Comparison of ENCODE assay signal across 9 cellular contexts in the genomic region with DNA sequence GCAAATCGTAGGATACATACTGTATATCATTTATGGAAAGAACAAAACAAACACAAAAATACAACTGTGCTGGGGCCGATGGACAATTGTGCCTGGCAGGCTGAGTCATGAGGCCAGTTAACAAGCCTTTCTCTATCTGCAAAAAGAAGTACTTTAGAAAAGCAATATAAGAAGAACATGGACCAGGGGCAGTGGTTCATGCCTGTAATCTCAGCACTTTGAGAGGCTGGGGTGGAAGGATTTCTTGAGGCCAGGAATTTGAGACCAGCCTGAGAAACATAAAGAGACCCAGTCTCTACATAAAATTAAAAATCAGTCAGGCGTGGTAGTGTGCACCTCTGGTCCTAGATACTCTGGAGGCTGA. TPM values are rescaled to one million over a fixed set of nuclear protein-coding genes. Genes with fewer than 3 reads are reported as not detected.
DNase-seq lines count a peak whose midpoint lies in the region; ATAC-seq and TF ChIP-seq lines count a peak whose summit lies in the region.
"Had no signal": no experiment of that assay in that cellular context is flagged by ENCODE, and none has a peak within 500 bp of the region (broad histone marks: within the 10 kb centered on the region; RNA-seq: fewer than 3 reads in every experiment).

No MANE protein-coding gene starts in this region.

- no peaks in the 10 kb centered on the region for H3K9me2 ChIP-seq in MM.1S (replicated peaks; ENCODE audit: insufficient read depth, low read length)

- no peaks in the 10 kb centered on the region for H4K20me1 ChIP-seq in MM.1S (ENCODE audit: insufficient read depth, low read length)

- H3K4me1 Mint-ChIP-seq in CD8-positive, alpha-beta memory T cell, result peaks cover 60 to 61% (median 61%) of the 10 kb centered on the region in 3 donors

- WGBS in prostate gland, result 42% methylated on average over 3 of the region's 3 CpGs

- H3K4me2 ChIP-seq in MM.1S (ENCODE audit: low read depth, low read length), result no peak overlapping the region

- no peak for DNase-seq in CD8-positive, alpha-beta memory T cell
- no peak for DNase-seq in SJCRH30
- DNase-seq in epithelial cell of prostate (ENCODE audit: low read depth, low spot score), result no peak
- no peak for DNase-seq in prostate gland (ENCODE audit: low spot score)
- DNase-seq in NK-92 (lab: John Stamatoyannopoulos, UW; ENCODE audit: unreplicated experiment), result no peak
- DNase-seq in putamen (ENCODE audit: low spot score), result no peak
- no peak for DNase-seq in MM.1S

- no peak overlapping the region for H3K4me3 ChIP-seq in CD8-positive, alpha-beta memory T cell (ENCODE audit: low read length)
- H3K4me3 ChIP-seq in SJCRH30, result peak overlapping the region; percentile 40
- H3K4me3 ChIP-seq in prostate gland, result peak overlapping the region in 1 of 2 donors; percentile 18
- H3K4me3 ChIP-seq in MM.1S (ENCODE audit: low read length), result no peak overlapping the region

- TF ChIP-seq CTCF in prostate gland (IDR thresholded peaks at IDR 0.05) (no peak), MM.1S (IDR thresholded peaks at IDR 0.05; ENCODE audit: low read length) (no peak)

- intact Hi-C loops in prostate gland (cut with DNase I), result no loop called here

- TF ChIP-seq POLR2A in prostate gland (IDR thresholded peaks at IDR 0.05), result no peak

- H3K36me3 Mint-ChIP-seq in CD8-positive, alpha-beta memory T cell, result no peaks in the 10 kb centered on the region

- no peaks in the 10 kb centered on the region for H3K27me3 ChIP-seq in CD8-positive, alpha-beta memory T cell (ENCODE audit: insufficient read depth, low read length, poor library complexity, severe bottlenecking)
- H3K27me3 ChIP-seq in SJCRH30, result no peaks in the 10 kb centered on the region
- no peaks in the 10 kb centered on the region for H3K27me3 ChIP-seq in prostate gland (replicated peaks; ENCODE audit: insufficient read depth)
- H3K27me3 ChIP-seq in MM.1S (replicated peaks; ENCODE audit: insufficient read depth, low read length), result no peaks in the 10 kb centered on the region

- H3K27me3 Mint-ChIP-seq in CD8-positive, alpha-beta memory T cell, result no peaks in the 10 kb centered on the region

- H3K4me3 Mint-ChIP-seq in CD8-positive, alpha-beta memory T cell, result peak overlapping the region in 3 of 7 donors; percentile 48 to 72 (median 54)

- H3K79me2 ChIP-seq in MM.1S (ENCODE audit: low read length), result no peaks in the 10 kb centered on the region
- H3K79me2 ChIP-seq: parathyroid adenoma had no signal

- ATAC-seq in HG03460 (IDR thresholded peaks at IDR 0.05; ENCODE audit: unreplicated experiment), result no peak

- no peaks in the 10 kb centered on the region for H3F3A ChIP-seq in MM.1S (ENCODE audit: insufficient read depth, low read length)

- no peak overlapping the region for H3K9ac ChIP-seq in MM.1S (ENCODE audit: low read length)
- H3K9ac ChIP-seq: parathyroid adenoma had no signal

- H3K27ac ChIP-seq in CD8-positive, alpha-beta memory T cell (ENCODE audit: low read depth, low read length), result no peak overlapping the region
- H3K27ac ChIP-seq in SJCRH30 (no peak overlapping the region), epithelial cell of prostate (peak overlapping the region; percentile 55), prostate gland (peak overlapping the region; percentile 15 to 53), MM.1S (ENCODE audit: low read length) (no peak overlapping the region)
- H3K27ac ChIP-seq: parathyroid adenoma had no signal

- no peak overlapping the region for H2AFZ ChIP-seq in MM.1S (ENCODE audit: low read length)
- H2AFZ ChIP-seq: parathyroid adenoma had no signal

- peak overlapping the region in 6 of 8 donors; percentile 11 to 83 (median 66) for H3K27ac Mint-ChIP-seq in CD8-positive, alpha-beta memory T cell

- peaks cover 64% of the 10 kb centered on the region for H3K4me1 ChIP-seq in CD8-positive, alpha-beta memory T cell (ENCODE audit: insufficient read depth, low read length)
- H3K4me1 ChIP-seq in SJCRH30 (peaks cover 20% of the 10 kb centered on the region), prostate gland (replicated peaks) (no peaks in the 10 kb centered on the region), MM.1S (ENCODE audit: low read length) (no peaks in the 10 kb centered on the region; the same call in 1 of the 2 replicates)

- H3K36me3 ChIP-seq in CD8-positive, alpha-beta memory T cell (ENCODE audit: insufficient read depth, low read length), result no peaks in the 10 kb centered on the region
- no peaks in the 10 kb centered on the region for H3K36me3 ChIP-seq in SJCRH30
- no peaks in the 10 kb centered on the region for H3K36me3 ChIP-seq in prostate gland
- H3K36me3 ChIP-seq in MM.1S (replicated peaks; ENCODE audit: insufficient read depth, low read length), result no peaks in the 10 kb centered on the region

- CTCF ChIA-PET in CD8-positive, alpha-beta memory T cell (lab: Charles Lee), result interaction anchor here (4.0 kb wide), 1 partner anchor 12 kb away, joined by 15 read pairs; no protein-coding TSS in a partner anchor

- POLR2A ChIA-PET in CD8-positive, alpha-beta memory T cell (lab: Charles Lee), result no interaction called here

- no peaks in the 10 kb centered on the region for H3K9me3 Mint-ChIP-seq in CD8-positive, alpha-beta memory T cell

- H3K9me3 ChIP-seq in CD8-positive, alpha-beta memory T cell (ENCODE audit: low read length), result no peaks in the 10 kb centered on the region
- no peaks in the 10 kb centered on the region for H3K9me3 ChIP-seq in SJCRH30 (replicated peaks)
- no peaks in the 10 kb centered on the region for H3K9me3 ChIP-seq in prostate gland
- H3K9me3 ChIP-seq in MM.1S (replicated peaks; ENCODE audit: insufficient read depth, low read length), result no peaks in the 10 kb centered on the region

RNA-seq across cellular contexts. Expression of a gene that starts 13.8 kb away (rescaled TPM):
- 100 to 1,000 TPM; 110 to 111 TPM for total RNA-seq in CD8-positive, alpha-beta memory T cell
- 470 TPM for polyA plus RNA-seq in CD8-positive, alpha-beta memory T cell
- 0.12 and 0.15 TPM in 2 replicates for total RNA-seq in SJCRH30 (2014; rRNA removed; shearing (Covaris generic))
- total RNA-seq in prostate gland, result 1 to 10 TPM; 1.5 to 2.5 TPM

RNA-seq across cellular contexts. Expression of a gene that starts 20.9 kb away (rescaled TPM):
- total RNA-seq in CD8-positive, alpha-beta memory T cell, result 10 to 100 TPM; 29.1 to 32.0 TPM
- 131 TPM for polyA plus RNA-seq in CD8-positive, alpha-beta memory T cell
- 2.2 and 4.9 TPM in 2 replicates for total RNA-seq in SJCRH30 (2014; rRNA removed; shearing (Covaris generic))
- 10 to 100 TPM; 31.6 to 39.9 TPM for total RNA-seq in prostate gland

RNA-seq across cellular contexts. Expression of a gene that starts 39.5 kb away (rescaled TPM):
- total RNA-seq in CD8-positive, alpha-beta memory T cell, result 10 to 100 TPM; 26.7 to 29.6 TPM
- polyA plus RNA-seq in CD8-positive, alpha-beta memory T cell, result 10.0 TPM
- 7.3 and 8.0 TPM in 2 replicates for total RNA-seq in SJCRH30 (2014; rRNA removed; shearing (Covaris generic))
- 1 to 10 TPM; 6.3 to 8.5 TPM for total RNA-seq in prostate gland

RNA-seq across cellular contexts. Expression of a gene that starts 47.0 kb away (rescaled TPM):
- total RNA-seq in CD8-positive, alpha-beta memory T cell, result 1 to 10 TPM in 1 of 2 experiments, under 1 TPM in 1; 0.51 to 1.4 TPM
- polyA plus RNA-seq in CD8-positive, alpha-beta memory T cell, result not detected
- 14.7 and 16.5 TPM in 2 replicates for total RNA-seq in SJCRH30 (2014; rRNA removed; shearing (Covaris generic))
- 100 to 1,000 TPM; 186 to 264 TPM for total RNA-seq in prostate gland

RNA-seq across cellular contexts. Expression of a gene that starts 55.6 kb away (rescaled TPM):
- under 1 TPM; 0.77 to 0.93 TPM for total RNA-seq in CD8-positive, alpha-beta memory T cell
- 0.49 TPM for polyA plus RNA-seq in CD8-positive, alpha-beta memory T cell
- not detected in 2 replicates for total RNA-seq in SJCRH30 (2014; rRNA removed; shearing (Covaris generic))
- total RNA-seq in prostate gland, result 100 to 1,000 TPM; 128 to 211 TPM

Comparison
In these comparisons a context has a peak if more than half of its experiments do, and no peak if none do; other contexts are left out.
1. H3K27ac ChIP-seq: peak in epithelial cell of prostate (single experiment) and prostate gland (2 of 2); none in CD8-positive, alpha-beta memory T cell (single experiment), SJCRH30 (single experiment) and MM.1S (single experiment).
2. RNA of a gene that starts 13.8 kb away (total RNA-seq): 110 to 111 TPM in CD8-positive, alpha-beta memory T cell; 1.5 to 2.5 TPM in prostate gland and 0.12 to 0.15 TPM in SJCRH30; every median in the first group is over 10 times any median in the second.